Comparison of ENCODE assay signal across 33 cellular contexts in genomic region chr5:99590806-99591205, GRCh38.
"Had no signal": no experiment of that assay in that cellular context is flagged by ENCODE, and none has a peak within 500 bp of the region (broad histone marks: within the 10 kb centered on the region; RNA-seq: fewer than 3 reads in every experiment).

No MANE protein-coding gene starts in this region.

- H3K4me3 ChIP-seq: adrenal gland, body of pancreas, breast epithelium, K562, Peyer's patch had no signal

- H3K9me3 ChIP-seq: adrenal gland, body of pancreas, breast epithelium, Peyer's patch had no signal

- H3K36me3 ChIP-seq: adrenal gland, breast epithelium, Peyer's patch had no signal

- DNase-seq: activated B cell treated with CpG ODN at 0.5 μM for 24 hours; activated CD4-positive, alpha-beta memory T cell treated with anti-CD3 and anti-CD28 coated beads for 36 hours; activated CD4-positive, alpha-beta T cell treated with anti-CD3 and anti-CD28 coated beads for 4 hours; activated CD4-positive, alpha-beta T cell treated with anti-CD3 and anti-CD28 coated beads, Interleukin-2, amount 50 U/mL, for 1 hour; activated CD4-positive, CD25-positive, alpha-beta regulatory T cell treated with anti-CD3 and anti-CD28 coated beads, Interleukin-2, amount 50 U/mL, for 72 hours; activated CD8-positive, alpha-beta memory T cell treated with anti-CD3 and anti-CD28 coated beads, Interleukin-2, amount 50 U/mL, for 4 hours; activated gamma-delta T cell treated with Interleukin-2 at 50 U/mL for 16 hours; activated naive CD4-positive, alpha-beta T cell treated with anti-CD3 and anti-CD28 coated beads for 36 hours; activated T-cell treated with anti-CD3 and anti-CD28 coated beads for 4 hours; activated T-cell treated with anti-CD3 and anti-CD28 coated beads, Interleukin-2, amount 50 U/mL, for 4 hours; adrenal gland; body of pancreas; caudate nucleus; cerebellar nuclear complex; cortex of kidney; NCI-H1092 treated with DMSO at 0.1 percent for 48 hours; NCI-H1694 treated with DMSO at 0.1 percent for 48 hours; NCI-H2029; NCI-H2171 treated with DMSO at 0.1 percent for 48 hours; NCI-H2227 treated with DMSO at 0.1 percent for 48 hours; NCI-H446 treated with DMSO at 0.1 percent for 48 hours; NCI-H524; NCI-H774; Peyer's patch; RPMI8226; SHP77 treated with DMSO at 0.1 percent for 48 hours; T-cell; T-helper 17 cell had no signal

- H3K27ac ChIP-seq: adrenal gland, body of pancreas, breast epithelium, Peyer's patch, VCaP had no signal

- ATAC-seq: activated naive CD4-positive, alpha-beta T cell treated with anti-CD3 and anti-CD28 coated beads, Interleukin-2, amount 50 U/mL, for 72 hours; activated T-cell treated with anti-CD3 and anti-CD28 coated beads, Interleukin-2, amount 50 U/mL, for 4 hours; body of pancreas; K562; SK-N-SH treated with all-trans-retinoic acid at 6 μM for 48 hours; T-cell; T-helper 17 cell had no signal

- H3K27me3 ChIP-seq: adrenal gland, body of pancreas, breast epithelium, Peyer's patch had no signal

- H3K4me1 ChIP-seq: adrenal gland, body of pancreas, breast epithelium, Peyer's patch had no signal
